14 cellular contexts compared by ENCODE assay signal in the genomic region with DNA sequence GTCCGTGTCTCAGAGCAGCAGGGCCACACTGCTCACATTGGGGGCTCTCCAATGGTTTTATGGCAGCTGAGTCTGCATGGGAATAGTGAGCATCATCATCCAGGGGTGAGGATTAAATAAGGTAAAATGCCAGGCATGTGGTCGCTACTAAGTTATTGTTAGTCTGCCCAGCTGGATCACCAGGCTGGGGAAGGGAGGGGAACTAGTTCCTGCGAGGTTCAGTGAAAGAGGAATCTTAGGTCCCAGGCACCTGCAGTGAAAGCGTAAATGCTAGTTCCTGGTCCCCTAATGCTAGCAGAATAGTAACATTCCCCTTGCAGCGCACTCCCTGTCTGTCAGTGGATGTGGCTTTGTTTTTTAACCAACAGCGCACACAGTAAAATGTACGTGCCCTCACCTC.
DNase-seq lines count a peak whose midpoint lies in the region; ATAC-seq, FAIRE-seq and TF ChIP-seq lines count a peak whose summit lies in the region.
"Had no signal": no experiment of that assay in that cellular context is flagged by ENCODE, and none has a peak within 500 bp of the region (broad histone marks: within the 10 kb centered on the region; RNA-seq: fewer than 3 reads in every experiment).

No MANE protein-coding gene starts in this region.

- no peak overlapping the region for H2BK120ac ChIP-seq in neuronal stem cell (ENCODE audit: low read depth, low read length)

- no peak overlapping the region for H3K18ac ChIP-seq in neuronal stem cell (ENCODE audit: low read length)

- ATAC-seq in GM18870 (IDR thresholded peaks at IDR 0.05; ENCODE audit: unreplicated experiment): no peak
- ATAC-seq: A549, K562 had no signal

- H3K27me3 ChIP-seq in H7 (ENCODE audit: control insufficient read depth, insufficient read depth, low read length) (no peaks in the 10 kb centered on the region), neuronal stem cell (ENCODE audit: control insufficient read depth in 3 of 3, insufficient read depth in 3 of 3, low read depth in 1 of 3, low read length in 3 of 3) (peaks cover 0 to 23% (median 0%) of the 10 kb centered on the region in 3 experiments)

- FAIRE-seq in RCC 7860 (lab: Jason Lieb, UNC): no peak
- FAIRE-seq: A549, HTR-8/SVneo, K562 had no signal

- no peaks in the 10 kb centered on the region for H3K9me3 ChIP-seq in neuronal stem cell (replicated peaks in 1 of 2; ENCODE audit: control insufficient read depth in 2 of 2, insufficient read depth in 1 of 2, low read depth in 1 of 2, low read length in 2 of 2)
- H3K9me3 ChIP-seq: A549, HAP-1 had no signal

- DNase-seq in H7 (peak; percentile 68), RWPE1 (ENCODE audit: low spot score) (no peak), iPS DF 19.7 (ENCODE audit: low read depth, low spot score) (peak; percentile 63), neuronal stem cell (ENCODE audit: low spot score) (no peak), RCC 7860 (ENCODE audit: low spot score) (no peak)
- DNase-seq in effector CD8-positive, alpha-beta T cell (lab: John Stamatoyannopoulos, UW): no peak
- DNase-seq: CD4-positive, CD25-positive, alpha-beta regulatory T cell; DMS53; GF-D8 had no signal

- H2BK15ac ChIP-seq in neuronal stem cell (ENCODE audit: low read length): no peak overlapping the region

- H3K4ac ChIP-seq in neuronal stem cell (ENCODE audit: low read length): peak overlapping the region; percentile 38

- H4K91ac ChIP-seq in neuronal stem cell (ENCODE audit: low read depth, low read length, poor library complexity): no peak overlapping the region

- H2BK5ac ChIP-seq in neuronal stem cell (ENCODE audit: low read length): no peak overlapping the region

- H2AFZ ChIP-seq in neuronal stem cell (ENCODE audit: low read length): no peak overlapping the region

- WGBS in neuronal stem cell (ENCODE audit: extremely low coverage in 2 of 2, insufficient read length in 2 of 2, insufficient replicate concordance in 1 of 2), 2 donors: no CpG with 5 or more reads among the region's 7 CpGs

- H3K23ac ChIP-seq in neuronal stem cell (ENCODE audit: low read depth, low read length, poor library complexity): no peak overlapping the region

- POLR2A ChIA-PET in RWPE1 (lab: Yijun Ruan, JAX; ENCODE audit: low non-redundant PET): no interaction called here

- H3K9ac ChIP-seq in neuronal stem cell (ENCODE audit: low read depth, low read length, poor library complexity): no peak overlapping the region

- no peaks in the 10 kb centered on the region for H3K79me1 ChIP-seq in neuronal stem cell (ENCODE audit: low read depth, low read length)

- H3K4me3 ChIP-seq in H7 (ENCODE audit: insufficient read depth, low read depth, low read length) (no peak overlapping the region), neuronal stem cell (ENCODE audit: low read length in 2 of 2) (no peak overlapping the region)
- H3K4me3 ChIP-seq: A549, HAP-1, K562 had no signal

- CTCF ChIA-PET in RWPE1 (lab: Yijun Ruan, JAX): no interaction called here

- no peak overlapping the region for H2AK5ac ChIP-seq in neuronal stem cell (ENCODE audit: low read depth, low read length)

- TF ChIP-seq CTCF in RWPE1 (conservative IDR thresholded peaks at IDR 0.05; ENCODE audit: low read depth): no peak

- H3K4me1 ChIP-seq in neuronal stem cell (ENCODE audit: control insufficient read depth in 2 of 2, insufficient read depth in 1 of 2, low read depth in 1 of 2, low read length in 2 of 2): peaks cover 0 to 15% of the 10 kb centered on the region in 2 donors
- H3K4me1 ChIP-seq: A549, HAP-1 had no signal

- H3K4me2 ChIP-seq in neuronal stem cell (ENCODE audit: insufficient read depth, low read length, poor library complexity, severe bottlenecking): no peak overlapping the region
- H3K4me2 ChIP-seq: A549 had no signal

- no peak overlapping the region for H4K8ac ChIP-seq in neuronal stem cell (ENCODE audit: low read depth, low read length)

- H3K36me3 ChIP-seq in H7 (replicated peaks; ENCODE audit: control insufficient read depth, insufficient read depth, low read length) (no peaks in the 10 kb centered on the region), neuronal stem cell (replicated peaks in 1 of 2; ENCODE audit: control insufficient read depth in 2 of 2, insufficient read depth in 2 of 2, low read length in 2 of 2) (no peaks in the 10 kb centered on the region)
- H3K36me3 ChIP-seq: HAP-1 had no signal

- H3K14ac ChIP-seq in neuronal stem cell (ENCODE audit: low read length): no peak overlapping the region

- no peak overlapping the region for H2BK12ac ChIP-seq in neuronal stem cell (ENCODE audit: low read length)

- H3K27ac ChIP-seq in RWPE1 (peak overlapping the region; percentile 47), neuronal stem cell (replicated peaks; ENCODE audit: low read length) (no peak overlapping the region)
- H3K27ac ChIP-seq: A549 had no signal

Comparison
In these comparisons a context has a peak if more than half of its experiments do, and no peak if none do; other contexts are left out.
1. DNase-seq: peak in H7 (single experiment) and iPS DF 19.7 (single experiment); none in RWPE1 (single experiment), neuronal stem cell (single experiment), effector CD8-positive, alpha-beta T cell (single experiment) and RCC 7860 (single experiment).